1 cellular context compared by ENCODE assay signal in genomic region chr13:51453959-51454703, GRCh38.
TF ChIP-seq lines count a peak whose summit lies in the region.

No MANE protein-coding gene starts in this region.

TF ChIP-seq in K562, 482 proteins besides CTCF, POLR2A, EP300 and RAD21 (continued from another document):
- TF ChIP-seq, protein P1, sequence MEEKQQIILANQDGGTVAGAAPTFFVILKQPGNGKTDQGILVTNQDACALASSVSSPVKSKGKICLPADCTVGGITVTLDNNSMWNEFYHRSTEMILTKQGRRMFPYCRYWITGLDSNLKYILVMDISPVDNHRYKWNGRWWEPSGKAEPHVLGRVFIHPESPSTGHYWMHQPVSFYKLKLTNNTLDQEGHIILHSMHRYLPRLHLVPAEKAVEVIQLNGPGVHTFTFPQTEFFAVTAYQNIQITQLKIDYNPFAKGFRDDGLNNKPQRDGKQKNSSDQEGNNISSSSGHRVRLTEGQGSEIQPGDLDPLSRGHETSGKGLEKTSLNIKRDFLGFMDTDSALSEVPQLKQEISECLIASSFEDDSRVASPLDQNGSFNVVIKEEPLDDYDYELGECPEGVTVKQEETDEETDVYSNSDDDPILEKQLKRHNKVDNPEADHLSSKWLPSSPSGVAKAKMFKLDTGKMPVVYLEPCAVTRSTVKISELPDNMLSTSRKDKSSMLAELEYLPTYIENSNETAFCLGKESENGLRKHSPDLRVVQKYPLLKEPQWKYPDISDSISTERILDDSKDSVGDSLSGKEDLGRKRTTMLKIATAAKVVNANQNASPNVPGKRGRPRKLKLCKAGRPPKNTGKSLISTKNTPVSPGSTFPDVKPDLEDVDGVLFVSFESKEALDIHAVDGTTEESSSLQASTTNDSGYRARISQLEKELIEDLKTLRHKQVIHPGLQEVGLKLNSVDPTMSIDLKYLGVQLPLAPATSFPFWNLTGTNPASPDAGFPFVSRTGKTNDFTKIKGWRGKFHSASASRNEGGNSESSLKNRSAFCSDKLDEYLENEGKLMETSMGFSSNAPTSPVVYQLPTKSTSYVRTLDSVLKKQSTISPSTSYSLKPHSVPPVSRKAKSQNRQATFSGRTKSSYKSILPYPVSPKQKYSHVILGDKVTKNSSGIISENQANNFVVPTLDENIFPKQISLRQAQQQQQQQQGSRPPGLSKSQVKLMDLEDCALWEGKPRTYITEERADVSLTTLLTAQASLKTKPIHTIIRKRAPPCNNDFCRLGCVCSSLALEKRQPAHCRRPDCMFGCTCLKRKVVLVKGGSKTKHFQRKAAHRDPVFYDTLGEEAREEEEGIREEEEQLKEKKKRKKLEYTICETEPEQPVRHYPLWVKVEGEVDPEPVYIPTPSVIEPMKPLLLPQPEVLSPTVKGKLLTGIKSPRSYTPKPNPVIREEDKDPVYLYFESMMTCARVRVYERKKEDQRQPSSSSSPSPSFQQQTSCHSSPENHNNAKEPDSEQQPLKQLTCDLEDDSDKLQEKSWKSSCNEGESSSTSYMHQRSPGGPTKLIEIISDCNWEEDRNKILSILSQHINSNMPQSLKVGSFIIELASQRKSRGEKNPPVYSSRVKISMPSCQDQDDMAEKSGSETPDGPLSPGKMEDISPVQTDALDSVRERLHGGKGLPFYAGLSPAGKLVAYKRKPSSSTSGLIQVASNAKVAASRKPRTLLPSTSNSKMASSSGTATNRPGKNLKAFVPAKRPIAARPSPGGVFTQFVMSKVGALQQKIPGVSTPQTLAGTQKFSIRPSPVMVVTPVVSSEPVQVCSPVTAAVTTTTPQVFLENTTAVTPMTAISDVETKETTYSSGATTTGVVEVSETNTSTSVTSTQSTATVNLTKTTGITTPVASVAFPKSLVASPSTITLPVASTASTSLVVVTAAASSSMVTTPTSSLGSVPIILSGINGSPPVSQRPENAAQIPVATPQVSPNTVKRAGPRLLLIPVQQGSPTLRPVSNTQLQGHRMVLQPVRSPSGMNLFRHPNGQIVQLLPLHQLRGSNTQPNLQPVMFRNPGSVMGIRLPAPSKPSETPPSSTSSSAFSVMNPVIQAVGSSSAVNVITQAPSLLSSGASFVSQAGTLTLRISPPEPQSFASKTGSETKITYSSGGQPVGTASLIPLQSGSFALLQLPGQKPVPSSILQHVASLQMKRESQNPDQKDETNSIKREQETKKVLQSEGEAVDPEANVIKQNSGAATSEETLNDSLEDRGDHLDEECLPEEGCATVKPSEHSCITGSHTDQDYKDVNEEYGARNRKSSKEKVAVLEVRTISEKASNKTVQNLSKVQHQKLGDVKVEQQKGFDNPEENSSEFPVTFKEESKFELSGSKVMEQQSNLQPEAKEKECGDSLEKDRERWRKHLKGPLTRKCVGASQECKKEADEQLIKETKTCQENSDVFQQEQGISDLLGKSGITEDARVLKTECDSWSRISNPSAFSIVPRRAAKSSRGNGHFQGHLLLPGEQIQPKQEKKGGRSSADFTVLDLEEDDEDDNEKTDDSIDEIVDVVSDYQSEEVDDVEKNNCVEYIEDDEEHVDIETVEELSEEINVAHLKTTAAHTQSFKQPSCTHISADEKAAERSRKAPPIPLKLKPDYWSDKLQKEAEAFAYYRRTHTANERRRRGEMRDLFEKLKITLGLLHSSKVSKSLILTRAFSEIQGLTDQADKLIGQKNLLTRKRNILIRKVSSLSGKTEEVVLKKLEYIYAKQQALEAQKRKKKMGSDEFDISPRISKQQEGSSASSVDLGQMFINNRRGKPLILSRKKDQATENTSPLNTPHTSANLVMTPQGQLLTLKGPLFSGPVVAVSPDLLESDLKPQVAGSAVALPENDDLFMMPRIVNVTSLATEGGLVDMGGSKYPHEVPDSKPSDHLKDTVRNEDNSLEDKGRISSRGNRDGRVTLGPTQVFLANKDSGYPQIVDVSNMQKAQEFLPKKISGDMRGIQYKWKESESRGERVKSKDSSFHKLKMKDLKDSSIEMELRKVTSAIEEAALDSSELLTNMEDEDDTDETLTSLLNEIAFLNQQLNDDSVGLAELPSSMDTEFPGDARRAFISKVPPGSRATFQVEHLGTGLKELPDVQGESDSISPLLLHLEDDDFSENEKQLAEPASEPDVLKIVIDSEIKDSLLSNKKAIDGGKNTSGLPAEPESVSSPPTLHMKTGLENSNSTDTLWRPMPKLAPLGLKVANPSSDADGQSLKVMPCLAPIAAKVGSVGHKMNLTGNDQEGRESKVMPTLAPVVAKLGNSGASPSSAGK (IDR thresholded peaks at IDR 0.05), result peak; percentile 24; the same call in 1 of the 2 replicates
- TF ChIP-seq MEIS2 (IDR thresholded peaks at IDR 0.05; ENCODE audit: partially characterized antibody), result no peak
- TF ChIP-seq RFX1 (IDR thresholded peaks at IDR 0.05), result no peak
- TF ChIP-seq, protein P2, sequence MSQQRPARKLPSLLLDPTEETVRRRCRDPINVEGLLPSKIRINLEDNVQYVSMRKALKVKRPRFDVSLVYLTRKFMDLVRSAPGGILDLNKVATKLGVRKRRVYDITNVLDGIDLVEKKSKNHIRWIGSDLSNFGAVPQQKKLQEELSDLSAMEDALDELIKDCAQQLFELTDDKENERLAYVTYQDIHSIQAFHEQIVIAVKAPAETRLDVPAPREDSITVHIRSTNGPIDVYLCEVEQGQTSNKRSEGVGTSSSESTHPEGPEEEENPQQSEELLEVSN (IDR thresholded peaks at IDR 0.05; ENCODE audit: borderline replicate concordance in 1 of 2, extremely low read depth in 1 of 2, insufficient read depth in 1 of 2, insufficient read length in 1 of 2, low read depth in 1 of 2, low read length in 1 of 2, poor library complexity in 1 of 2, severe bottlenecking in 1 of 2), result peak in 1 of 2 experiments; percentile 13
- no peak for TF ChIP-seq ZNF707 (CRISPR knock-in tag; conservative IDR thresholded peaks at IDR 0.05)
- TF ChIP-seq HNRNPLL (IDR thresholded peaks at IDR 0.05; ENCODE audit: low read depth, low read length, poor library complexity, severe bottlenecking), result peak; percentile 50
- no peak for TF ChIP-seq GTF2B (IDR thresholded peaks at IDR 0.05; ENCODE audit: extremely low read depth, insufficient read length)
- TF ChIP-seq ZC3H11A (IDR thresholded peaks at IDR 0.05; ENCODE audit: low read depth, low read length), result no peak
- TF ChIP-seq CREB3 (tag; conservative IDR thresholded peaks at IDR 0.05; ENCODE audit: low read depth), result no peak
- TF ChIP-seq HDAC2 (IDR thresholded peaks at IDR 0.05), result 0 out of 2 replicates have a peak, but pooled peaks have one; percentile 29
- no peak for TF ChIP-seq ARNT (IDR thresholded peaks at IDR 0.05)
- no peak for TF ChIP-seq BRD4 (IDR thresholded peaks at IDR 0.05)
- TF ChIP-seq BRF1 (IDR thresholded peaks at IDR 0.05; ENCODE audit: borderline replicate concordance, extremely low read depth, insufficient read length), result no peak
- no peak for TF ChIP-seq GTF3C2 (IDR thresholded peaks at IDR 0.05; ENCODE audit: borderline replicate concordance, extremely low read depth, insufficient read length)
